In the genomic region with DNA sequence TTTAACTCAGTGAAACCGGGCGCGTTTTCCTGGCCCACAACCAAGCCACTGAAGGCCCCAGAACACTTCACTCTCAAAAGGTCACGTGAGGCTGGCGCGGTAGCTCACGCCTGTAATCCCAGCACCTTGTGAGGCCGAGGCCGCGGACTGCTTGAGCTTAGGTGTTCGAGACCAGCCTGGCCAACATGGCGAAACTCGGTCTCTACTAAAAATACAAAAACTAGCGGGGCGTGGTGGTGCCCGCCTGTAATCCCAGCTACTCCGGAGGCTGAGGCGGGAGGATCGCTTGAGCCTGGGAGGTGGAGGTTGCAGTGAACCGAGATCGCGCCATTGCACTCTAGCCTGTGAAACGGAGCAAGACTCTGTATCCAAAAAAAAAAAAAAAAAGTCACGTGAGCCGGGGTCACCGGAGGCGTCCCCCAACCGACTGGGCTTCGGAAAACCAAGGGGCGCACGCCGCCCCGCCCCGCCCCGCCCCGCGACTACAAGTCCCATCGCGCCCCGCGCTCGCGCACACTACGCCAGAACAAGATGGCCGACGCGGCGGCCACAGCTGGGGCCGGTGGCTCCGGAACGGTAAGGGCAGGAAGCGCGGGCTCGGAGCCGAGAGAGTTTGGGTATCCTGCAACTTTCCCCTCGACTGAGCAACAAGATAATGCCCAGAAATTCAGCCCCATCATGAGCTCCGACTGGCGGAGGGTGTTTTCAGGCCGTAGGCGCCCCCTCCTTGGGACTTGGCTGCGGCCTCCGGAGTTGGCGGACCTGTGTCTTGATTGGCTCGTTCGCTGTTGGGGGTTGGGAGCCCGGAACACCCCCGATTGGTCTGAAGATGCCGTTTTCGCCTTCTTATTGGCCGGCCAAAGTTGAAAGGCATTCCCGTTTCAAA, we compare ENCODE assay signal across 8 cellular contexts. TPM values are rescaled to one million over a fixed set of nuclear protein-coding genes. Genes with fewer than 3 reads are reported as not detected.
DNase-seq lines count a peak whose midpoint lies in the region; ATAC-seq and TF ChIP-seq lines count a peak whose summit lies in the region.

A gene with protein sequence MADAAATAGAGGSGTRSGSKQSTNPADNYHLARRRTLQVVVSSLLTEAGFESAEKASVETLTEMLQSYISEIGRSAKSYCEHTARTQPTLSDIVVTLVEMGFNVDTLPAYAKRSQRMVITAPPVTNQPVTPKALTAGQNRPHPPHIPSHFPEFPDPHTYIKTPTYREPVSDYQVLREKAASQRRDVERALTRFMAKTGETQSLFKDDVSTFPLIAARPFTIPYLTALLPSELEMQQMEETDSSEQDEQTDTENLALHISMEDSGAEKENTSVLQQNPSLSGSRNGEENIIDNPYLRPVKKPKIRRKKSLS (plus strand): TSS at position 514 of the 886 bp plus-strand sequence. CDS start 18 bp downstream, at position 532.

- peaks cover 40% of the 10 kb centered on the region for H3F3A ChIP-seq in SU-DHL-6 (ENCODE audit: insufficient read depth)

- peaks cover 23% of the 10 kb centered on the region for H3K36me3 Mint-ChIP-seq in activated naive CD8-positive, alpha-beta T cell treated with anti-CD3 and anti-CD28 coated beads, Interleukin-2, amount 10 ng/mL, durations not matched to agents 7 days and 5 days

- ATAC-seq in HG02759 (IDR thresholded peaks at IDR 0.05; ENCODE audit: unreplicated experiment), result peak; percentile 76
- ATAC-seq in activated naive CD8-positive, alpha-beta T cell treated with anti-CD3 and anti-CD28 coated beads, Interleukin-2, amount 10 ng/mL, durations not matched to agents 7 days and 5 days (ENCODE audit: low read depth), result peak; percentile 75
- peak; percentile 86 for ATAC-seq in Right ventricle myocardium inferior

- no peaks in the 10 kb centered on the region for H3K27me3 Mint-ChIP-seq in activated naive CD8-positive, alpha-beta T cell treated with anti-CD3 and anti-CD28 coated beads, Interleukin-2, amount 10 ng/mL, durations not matched to agents 7 days and 5 days

- TF ChIP-seq CTCF in GM12864 (IDR thresholded peaks at IDR 0.05; ENCODE audit: low read depth, low read length, missing control alignments), result no peak
- no peak for TF ChIP-seq CTCF in SU-DHL-6 (IDR thresholded peaks at IDR 0.05; ENCODE audit: insufficient read depth, low read length, poor library complexity, severe bottlenecking)
- no peak for TF ChIP-seq CTCF in parathyroid adenoma (IDR thresholded peaks at IDR 0.05)
- TF ChIP-seq CTCF in tibial artery (IDR thresholded peaks at IDR 0.05), result peak in 1 of 2 experiments; percentile 14

- peak within 1 kb of the TSS; percentile 97 for H3K4me3 Mint-ChIP-seq in activated naive CD8-positive, alpha-beta T cell treated with anti-CD3 and anti-CD28 coated beads, Interleukin-2, amount 10 ng/mL, durations not matched to agents 7 days and 5 days

- POLR2A ChIA-PET in activated naive CD8-positive, alpha-beta T cell treated with anti-CD3 and anti-CD28 coated beads, Interleukin-2, amount 10 ng/mL, durations not matched to agents 7 days and 5 days (lab: Charles Lee), result interaction anchor here (0.5 to 23.6 kb wide), 25 partner anchors 10 to 1580 kb away, joined by 3 to 556 read pairs (median 4); a partner anchor contains a TSS

- H3K9me2 ChIP-seq in SU-DHL-6 (replicated peaks; ENCODE audit: insufficient read depth, low read length), result no peaks in the 10 kb centered on the region

- H3K4me2 ChIP-seq in SU-DHL-6 (ENCODE audit: low read depth, low read length, poor library complexity, severe bottlenecking), result peak within 1 kb of the TSS; percentile 93
- peak within 1 kb of the TSS; percentile 74 for H3K4me2 ChIP-seq in parathyroid adenoma (ENCODE audit: low read length)

- peaks cover 55% of the 10 kb centered on the region for H3K4me1 Mint-ChIP-seq in activated naive CD8-positive, alpha-beta T cell treated with anti-CD3 and anti-CD28 coated beads, Interleukin-2, amount 10 ng/mL, durations not matched to agents 7 days and 5 days

- H2AFZ ChIP-seq in SU-DHL-6 (ENCODE audit: low read depth, low read length, severe bottlenecking), result peak within 1 kb of the TSS; percentile 75
- peak within 1 kb of the TSS; percentile 97 for H2AFZ ChIP-seq in parathyroid adenoma

- no peaks in the 10 kb centered on the region for H4K20me1 ChIP-seq in SU-DHL-6 (ENCODE audit: low read depth, low read length)

- no peaks in the 10 kb centered on the region for H3K9me3 Mint-ChIP-seq in activated naive CD8-positive, alpha-beta T cell treated with anti-CD3 and anti-CD28 coated beads, Interleukin-2, amount 10 ng/mL, durations not matched to agents 7 days and 5 days

- DNase-seq in GM12864 (ENCODE audit: low read depth) (peak; percentile 82), NCI-H1417 (lab: John Stamatoyannopoulos, UW) (peak; percentile 87 to 95 (median 95)), Right ventricle myocardium inferior (ENCODE audit: missing footprints) (peak; percentile 98), tibial artery (peak; percentile 91 to 95)
- peak; percentile 92 for DNase-seq in activated naive CD8-positive, alpha-beta T cell treated with anti-CD3 and anti-CD28 coated beads, Interleukin-2, amount 10 ng/mL, durations not matched to agents 7 days and 5 days

- H3K4me1 ChIP-seq in parathyroid adenoma (peaks cover 12% of the 10 kb centered on the region), tibial artery (peaks cover 0 to 70% (median 51%) of the 10 kb centered on the region in 4 donors)

- peak within 1 kb of the TSS; percentile 64 for H3K9ac ChIP-seq in SU-DHL-6 (ENCODE audit: low read length)
- no peak within 1 kb of the TSS for H3K9ac ChIP-seq in parathyroid adenoma

- intact Hi-C loops in Right ventricle myocardium inferior (cut with DNase I), result no loop called here
- intact Hi-C loops in tibial artery (cut with DNase I; ENCODE audit: low total_unique reads), result no loop called here

- peaks cover 14% of the 10 kb centered on the region for H3K79me2 ChIP-seq in SU-DHL-6 (ENCODE audit: insufficient read depth, low read length)
- H3K79me2 ChIP-seq in parathyroid adenoma, result peaks cover 8% of the 10 kb centered on the region

- peak within 1 kb of the TSS; percentile 82 for H3K27ac ChIP-seq in SU-DHL-6 (ENCODE audit: low read depth, low read length)
- peak within 1 kb of the TSS; percentile 90 for H3K27ac ChIP-seq in parathyroid adenoma
- H3K27ac ChIP-seq in tibial artery, result peak within 1 kb of the TSS; percentile 79 to 87

- H3K36me3 ChIP-seq in SU-DHL-6 (ENCODE audit: low read length), result peaks cover 13% of the 10 kb centered on the region
- no peaks in the 10 kb centered on the region for H3K36me3 ChIP-seq in parathyroid adenoma (ENCODE audit: control insufficient read depth, insufficient read depth, low read length)
- peaks cover 5 to 19% (median 9%) of the 10 kb centered on the region in 3 donors for H3K36me3 ChIP-seq in tibial artery

- H3K27ac Mint-ChIP-seq in activated naive CD8-positive, alpha-beta T cell treated with anti-CD3 and anti-CD28 coated beads, Interleukin-2, amount 10 ng/mL, durations not matched to agents 7 days and 5 days, result peak within 1 kb of the TSS; percentile 99

- H3K9me3 ChIP-seq in SU-DHL-6 (ENCODE audit: insufficient read depth, low read length) (no peaks in the 10 kb centered on the region), parathyroid adenoma (ENCODE audit: control insufficient read depth, low read length) (no peaks in the 10 kb centered on the region), tibial artery (no peaks in the 10 kb centered on the region)

- H3K27me3 ChIP-seq in SU-DHL-6 (ENCODE audit: low read length) (no peaks in the 10 kb centered on the region), parathyroid adenoma (ENCODE audit: control insufficient read depth, insufficient read depth, low read length) (no peaks in the 10 kb centered on the region), tibial artery (no peaks in the 10 kb centered on the region)

- peak within 1 kb of the TSS; percentile 89 for H3K4me3 ChIP-seq in GM12864 (ENCODE audit: low read depth, low read length)
- H3K4me3 ChIP-seq in SU-DHL-6 (ENCODE audit: insufficient read depth, low read length, poor library complexity, severe bottlenecking), result peak within 1 kb of the TSS; percentile 90
- peak within 1 kb of the TSS; percentile 81 for H3K4me3 ChIP-seq in parathyroid adenoma (ENCODE audit: low read depth, low read length)
- H3K4me3 ChIP-seq in tibial artery, result peak within 1 kb of the TSS; percentile 72 to 77

RNA-seq across cellular contexts. Expression of the gene that starts here (rescaled TPM):
- total RNA-seq in activated naive CD8-positive, alpha-beta T cell treated with anti-CD3 and anti-CD28 coated beads, Interleukin-2, amount 10 ng/mL, durations not matched to agents 7 days and 5 days, result 10 to 100 TPM; 46.2 to 50.4 TPM
- 31.5 TPM for total RNA-seq in Right ventricle myocardium inferior

Comparison
In these comparisons a context has a peak if more than half of its experiments do, and no peak if none do; other contexts are left out.
1. Peak in every context shown above with its lines: DNase-seq, ATAC-seq, H3K4me3 ChIP-seq and H3K27ac ChIP-seq.